34 cellular contexts compared by ENCODE assay signal in the genomic region with DNA sequence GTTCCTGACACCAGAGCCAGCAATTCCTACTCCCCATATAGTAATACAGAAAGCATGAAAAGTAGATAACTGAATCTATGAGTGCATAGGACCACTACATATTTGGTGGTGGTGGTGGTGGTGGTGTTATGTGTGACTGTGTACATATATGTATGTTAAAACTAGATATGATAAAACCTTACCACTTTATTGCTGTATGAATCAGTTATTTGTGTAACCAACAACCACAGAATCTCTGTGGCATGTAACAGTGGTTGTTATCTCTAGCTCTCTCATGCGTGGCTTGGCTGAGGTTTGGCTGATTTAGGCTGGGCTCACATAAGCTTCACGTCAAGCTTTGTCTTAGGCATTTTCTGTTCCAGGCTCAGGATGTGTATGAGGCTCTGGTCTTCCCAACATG. TPM values are rescaled to one million over a fixed set of nuclear protein-coding genes. Genes with fewer than 3 reads are reported as not detected.
DNase-seq lines count a peak whose midpoint lies in the region; ATAC-seq and TF ChIP-seq lines count a peak whose summit lies in the region.
"Had no signal": no experiment of that assay in that cellular context is flagged by ENCODE, and none has a peak within 500 bp of the region (broad histone marks: within the 10 kb centered on the region; RNA-seq: fewer than 3 reads in every experiment).

No MANE protein-coding gene starts in this region.

- peak; percentile 26 for DNase-seq in IMR-90
- DNase-seq in cardiac fibroblast (ENCODE audit: low read depth in 2 of 2): peak; percentile 15 to 29
- no peak for DNase-seq in natural killer cell
- DNase-seq in CD14-positive monocyte (ENCODE audit: low spot score): no peak
- no peak for DNase-seq in esophagus squamous epithelium (lab: John Stamatoyannopoulos, UW)
- DNase-seq: ACHN; activated B cell treated with CpG ODN at 0.5 μM for 24 hours; activated CD4-positive, alpha-beta T cell treated with anti-CD3 and anti-CD28 coated beads, Interleukin-2, amount 10 ng/mL, durations not matched to agents 7 days and 5 days; activated CD8-positive, alpha-beta memory T cell treated with anti-CD3 and anti-CD28 coated beads, Interleukin-2, amount 10 ng/mL, durations not matched to agents 7 days and 5 days; activated naive CD4-positive, alpha-beta T cell; activated naive CD8-positive, alpha-beta T cell treated with anti-CD3 and anti-CD28 coated beads, Interleukin-2, amount 50 U/mL, for 24 hours; activated T-cell treated with anti-CD3 and anti-CD28 coated beads, Interleukin-2, amount 50 U/mL, for 48 hours; BE2C; body of pancreas; COR-L47; dorsolateral prefrontal cortex; GF-D8; glutamatergic neuron; HFFc6; KG1; NCI-H1105 treated with DMSO at 0.1 percent for 48 hours; NCI-H1930; NCI-H2171 treated with DMSO at 0.1 percent for 48 hours; NCI-H524; stimulated activated CD4-positive, alpha-beta T cell treated with anti-CD3 and anti-CD28 coated beads, Interleukin-1b, Interleukin-23, amount 100 ng/mL, for 48 hours; uterus had no signal

- no peak overlapping the region for H3K14ac ChIP-seq in IMR-90 (replicated peaks; ENCODE audit: low read depth, low read length)

- no peak overlapping the region for H3K4ac ChIP-seq in IMR-90 (ENCODE audit: low read depth, low read length)

- H3K4me3 ChIP-seq in BLaER1 treated with 17β-estradiol and CSF1 and Interleukin-3, amounts not matched to agents 10 nM and 100 nM: no peak overlapping the region
- H3K4me3 ChIP-seq in IMR-90 (ENCODE audit: insufficient read depth, low read depth, low read length): no peak overlapping the region
- no peak overlapping the region for H3K4me3 ChIP-seq in cardiac fibroblast (replicated peaks in 1 of 2; ENCODE audit: low read depth in 2 of 2, low read length in 2 of 2)
- H3K4me3 ChIP-seq in esophagus squamous epithelium: no peak overlapping the region
- H3K4me3 ChIP-seq: body of pancreas, dorsolateral prefrontal cortex, right atrium auricular region, smooth muscle cell, uterus had no signal

- TF ChIP-seq CTCF in IMR-90 (conservative IDR thresholded peaks at IDR 0.05; ENCODE audit: low read depth, low read length) (no peak), cardiac fibroblast (IDR thresholded peaks at IDR 0.05; ENCODE audit: low read depth, low read length) (no peak), natural killer cell (IDR thresholded peaks at IDR 0.05) (no peak), CD14-positive monocyte (IDR thresholded peaks at IDR 0.05) (no peak), esophagus squamous epithelium (IDR thresholded peaks at IDR 0.05) (no peak)

- no peak overlapping the region for H2AK5ac ChIP-seq in IMR-90 (ENCODE audit: low read depth, low read length)

- intact Hi-C loops in IMR-90 (cut with micrococcal nuclease) (no loop called here), natural killer cell (cut with micrococcal nuclease) (no loop called here), CD14-positive monocyte (cut with micrococcal nuclease) (no loop called here), esophagus squamous epithelium (cut with DNase I) (no loop called here)

- no peak for TF ChIP-seq POLR2A in IMR-90 (IDR thresholded peaks at IDR 0.05; ENCODE audit: low read depth, low read length)
- TF ChIP-seq POLR2A in esophagus squamous epithelium (IDR thresholded peaks at IDR 0.05): no peak

- H2BK120ac ChIP-seq in IMR-90 (ENCODE audit: low read depth, low read length): no peak overlapping the region

- H4K20me1 ChIP-seq in BLaER1 treated with 17β-estradiol and CSF1 and Interleukin-3, amounts not matched to agents 10 nM and 100 nM: peaks cover 0 to 15% (median 0%) of the 10 kb centered on the region in 11 experiments; a peak in 4 of 22 replicates
- H4K20me1 ChIP-seq in IMR-90 (ENCODE audit: insufficient read depth, low read length): no peaks in the 10 kb centered on the region

- H3K27me3 Mint-ChIP-seq in natural killer cell (ENCODE audit: low read depth in 2 of 2) (no peaks in the 10 kb centered on the region), CD14-positive monocyte (ENCODE audit: low read depth in 3 of 3) (peaks cover 0 to 1% (median 0%) of the 10 kb centered on the region in 3 donors)
- H3K27me3 Mint-ChIP-seq: activated B cell treated with CpG ODN at 0.5 μM for 24 hours; activated CD8-positive, alpha-beta memory T cell treated with anti-CD3 and anti-CD28 coated beads, Interleukin-2, amount 10 ng/mL, durations not matched to agents 7 days and 5 days; activated naive CD8-positive, alpha-beta T cell treated with anti-CD3 and anti-CD28 coated beads, Interleukin-2, amount 50 U/mL, for 24 hours had no signal

- H3K9me3 Mint-ChIP-seq in natural killer cell (no peaks in the 10 kb centered on the region), CD14-positive monocyte (peaks cover 0 to 6% (median 2%) of the 10 kb centered on the region in 7 donors)
- H3K9me3 Mint-ChIP-seq: activated B cell treated with CpG ODN at 0.5 μM for 24 hours; activated CD4-positive, alpha-beta T cell treated with anti-CD3 and anti-CD28 coated beads, Interleukin-2, amount 10 ng/mL, durations not matched to agents 7 days and 5 days; HFFc6 had no signal

- no peak overlapping the region for H2AK9ac ChIP-seq in IMR-90 (replicated peaks; ENCODE audit: low read depth, low read length, poor library complexity)

- H3K4me2 ChIP-seq in BLaER1 treated with 17β-estradiol and CSF1 and Interleukin-3, amounts not matched to agents 10 nM and 100 nM: peak overlapping the region in 7 of 11 experiments; percentile 2 to 37 (median 22); a peak in 7 of 22 replicates
- H3K4me2 ChIP-seq in IMR-90 (ENCODE audit: low read depth, low read length): no peak overlapping the region
- H3K4me2 ChIP-seq: smooth muscle cell had no signal

- no peaks in the 10 kb centered on the region for H3K36me3 Mint-ChIP-seq in natural killer cell
- H3K36me3 Mint-ChIP-seq in CD14-positive monocyte: peaks cover 9 to 12% of the 10 kb centered on the region in 2 donors
- H3K36me3 Mint-ChIP-seq: activated CD8-positive, alpha-beta memory T cell treated with anti-CD3 and anti-CD28 coated beads, Interleukin-2, amount 10 ng/mL, durations not matched to agents 7 days and 5 days; memory B cell had no signal

- no peaks in the 10 kb centered on the region for H3K9me1 ChIP-seq in IMR-90 (ENCODE audit: insufficient read depth, low read length)

- in situ Hi-C loops in IMR-90 (cut with MboI; ENCODE audit: low sequenced_read_pairs): no loop called here

- TF ChIP-seq RAD21 in IMR-90 (IDR thresholded peaks at IDR 0.05; ENCODE audit: low read length): no peak

- no peak overlapping the region for H3K9ac ChIP-seq in BLaER1 treated with 17β-estradiol and CSF1 and Interleukin-3, amounts not matched to agents 10 nM and 100 nM
- no peak overlapping the region for H3K9ac ChIP-seq in IMR-90 (ENCODE audit: low read depth, low read length)
- H3K9ac ChIP-seq: parathyroid adenoma had no signal

- WGBS in IMR-90 (ENCODE audit: extremely low coverage in 2 of 2, insufficient read length in 1 of 2), 2 experiments: 100% methylated on average over 1 of the region's 2 CpGs; no CpG with 5 or more reads in 1 of the 2 experiments
- WGBS in esophagus squamous epithelium, 2 donors: 85 to 86% methylated on average over 2 of the region's 2 CpGs

- H4K5ac ChIP-seq in IMR-90 (ENCODE audit: low read depth, low read length): no peak overlapping the region

- ATAC-seq in IMR-90 (ENCODE audit: low read depth): no peak
- peak in 2 of 3 donors; percentile 21 to 58 for ATAC-seq in natural killer cell
- no peak for ATAC-seq in GM18861 (IDR thresholded peaks at IDR 0.05; ENCODE audit: unreplicated experiment)
- ATAC-seq: activated CD8-positive, alpha-beta memory T cell treated with anti-CD3 and anti-CD28 coated beads, Interleukin-2, amount 10 ng/mL, durations not matched to agents 7 days and 5 days; activated naive CD8-positive, alpha-beta T cell treated with anti-CD3 and anti-CD28 coated beads, Interleukin-2, amount 50 U/mL, for 24 hours; body of pancreas; left lobe of liver had no signal

- BruUV-seq in IMR-90 (replicated peaks; lab: Mats Ljungman, UMichigan): no TSS peak

- peaks cover 2 to 9% (median 7%) of the 10 kb centered on the region in 11 experiments; a peak in 19 of 22 replicates for H3K9me3 ChIP-seq in BLaER1 treated with 17β-estradiol and CSF1 and Interleukin-3, amounts not matched to agents 10 nM and 100 nM (replicated peaks in 1 of 11)
- H3K9me3 ChIP-seq in IMR-90 (ENCODE audit: control insufficient read depth, insufficient read depth, low read length): no peaks in the 10 kb centered on the region
- no peaks in the 10 kb centered on the region for H3K9me3 ChIP-seq in esophagus squamous epithelium
- H3K9me3 ChIP-seq: BE2C, body of pancreas, right atrium auricular region, uterus had no signal

- dilution Hi-C loops in IMR-90 (cut with HindIII; ENCODE audit: low sequenced_read_pairs, unreplicated experiment): no loop called here

- H3K4me3 Mint-ChIP-seq in natural killer cell: no peak overlapping the region
- H3K4me3 Mint-ChIP-seq in CD14-positive monocyte: no peak overlapping the region
- H3K4me3 Mint-ChIP-seq: activated B cell treated with CpG ODN at 0.5 μM for 24 hours; activated CD4-positive, alpha-beta T cell treated with anti-CD3 and anti-CD28 coated beads, Interleukin-2, amount 10 ng/mL, durations not matched to agents 7 days and 5 days; activated CD8-positive, alpha-beta memory T cell treated with anti-CD3 and anti-CD28 coated beads, Interleukin-2, amount 10 ng/mL, durations not matched to agents 7 days and 5 days; activated naive CD8-positive, alpha-beta T cell treated with anti-CD3 and anti-CD28 coated beads, Interleukin-2, amount 50 U/mL, for 24 hours; HFFc6; memory B cell; stimulated activated naive CD8-positive, alpha-beta T cell treated with anti-CD3 and anti-CD28 coated beads, Interleukin-15, Interleukin-2, amounts not matched to agents 100 ng/mL and 50 ng/mL, for 24 hours had no signal

- no peak overlapping the region for H3K23ac ChIP-seq in IMR-90 (ENCODE audit: low read depth, low read length)

- no peak overlapping the region for H3K27ac Mint-ChIP-seq in natural killer cell
- H3K27ac Mint-ChIP-seq in CD14-positive monocyte: no peak overlapping the region
- H3K27ac Mint-ChIP-seq: activated B cell treated with CpG ODN at 0.5 μM for 24 hours; activated CD4-positive, alpha-beta T cell treated with anti-CD3 and anti-CD28 coated beads, Interleukin-2, amount 10 ng/mL, durations not matched to agents 7 days and 5 days; activated CD8-positive, alpha-beta memory T cell treated with anti-CD3 and anti-CD28 coated beads, Interleukin-2, amount 10 ng/mL, durations not matched to agents 7 days and 5 days; activated naive CD8-positive, alpha-beta T cell treated with anti-CD3 and anti-CD28 coated beads, Interleukin-2, amount 50 U/mL, for 24 hours; HFFc6; memory B cell; stimulated activated naive CD8-positive, alpha-beta T cell treated with anti-CD3 and anti-CD28 coated beads, Interleukin-15, Interleukin-2, amounts not matched to agents 100 ng/mL and 50 ng/mL, for 24 hours had no signal

- H3K18ac ChIP-seq in IMR-90 (ENCODE audit: low read depth, low read length): peak overlapping the region; percentile 36; the same call in 1 of the 2 replicates

- no peak overlapping the region for H2AFZ ChIP-seq in IMR-90 (replicated peaks; ENCODE audit: low read length, poor library complexity)
- H2AFZ ChIP-seq: parathyroid adenoma had no signal

- no peak overlapping the region for H3K56ac ChIP-seq in IMR-90 (ENCODE audit: extremely low read depth, insufficient read depth, low read length)

- H3K36me3 ChIP-seq in BLaER1 treated with 17β-estradiol and CSF1 and Interleukin-3, amounts not matched to agents 10 nM and 100 nM: peaks cover 0 to 7% (median 0%) of the 10 kb centered on the region in 11 experiments; a peak in 4 of 22 replicates
- H3K36me3 ChIP-seq in IMR-90 (ENCODE audit: control insufficient read depth, insufficient read depth, low read length) (no peaks in the 10 kb centered on the region), esophagus squamous epithelium (no peaks in the 10 kb centered on the region)
- H3K36me3 ChIP-seq: BE2C, right atrium auricular region, uterus had no signal

- H3K4me1 ChIP-seq in BLaER1 treated with 17β-estradiol and CSF1 and Interleukin-3, amounts not matched to agents 10 nM and 100 nM: peaks cover 0 to 12% (median 3%) of the 10 kb centered on the region in 10 experiments; a peak in 8 of 20 replicates
- no peaks in the 10 kb centered on the region; the same call in 1 of the 2 replicates for H3K4me1 ChIP-seq in IMR-90 (ENCODE audit: control insufficient read depth, insufficient read depth, low read length)
- H3K4me1 ChIP-seq in esophagus squamous epithelium: no peaks in the 10 kb centered on the region
- H3K4me1 ChIP-seq: uterus had no signal

- H2BK15ac ChIP-seq in IMR-90 (ENCODE audit: low read depth, low read length): no peak overlapping the region

- H3K4me1 Mint-ChIP-seq in natural killer cell: peaks cover 36 to 38% of the 10 kb centered on the region in 2 donors
- H3K4me1 Mint-ChIP-seq in CD14-positive monocyte: peaks cover 3% of the 10 kb centered on the region
- H3K4me1 Mint-ChIP-seq: activated B cell treated with CpG ODN at 0.5 μM for 24 hours; activated CD4-positive, alpha-beta T cell treated with anti-CD3 and anti-CD28 coated beads, Interleukin-2, amount 10 ng/mL, durations not matched to agents 7 days and 5 days; activated CD8-positive, alpha-beta memory T cell treated with anti-CD3 and anti-CD28 coated beads, Interleukin-2, amount 10 ng/mL, durations not matched to agents 7 days and 5 days; activated naive CD8-positive, alpha-beta T cell treated with anti-CD3 and anti-CD28 coated beads, Interleukin-2, amount 50 U/mL, for 24 hours; memory B cell had no signal

- H4K8ac ChIP-seq in IMR-90 (ENCODE audit: low read depth in 2 of 2, low read length in 2 of 2): no peak overlapping the region

- CTCF ChIA-PET in IMR-90 (lab: Yijun Ruan, JAX): no interaction called here

- H2BK20ac ChIP-seq in IMR-90 (ENCODE audit: low read depth, low read length): no peak overlapping the region

- H2BK5ac ChIP-seq in IMR-90 (ENCODE audit: low read depth, low read length, poor library complexity, severe bottlenecking): no peak overlapping the region

- H3K27ac ChIP-seq in BLaER1 treated with 17β-estradiol and CSF1 and Interleukin-3, amounts not matched to agents 10 nM and 100 nM: no peak overlapping the region
- H3K27ac ChIP-seq in IMR-90 (ENCODE audit: insufficient read depth, low read length) (no peak overlapping the region), esophagus squamous epithelium (no peak overlapping the region)
- H3K27ac ChIP-seq: body of pancreas, dorsolateral prefrontal cortex, parathyroid adenoma, right atrium auricular region, uterus had no signal

- peaks cover 8 to 9% of the 10 kb centered on the region in 2 experiments for H3K79me1 ChIP-seq in IMR-90 (ENCODE audit: low read depth in 1 of 2, low read length in 2 of 2)

- no peak overlapping the region for H4K91ac ChIP-seq in IMR-90 (ENCODE audit: insufficient read depth, low read depth, low read length)

- POLR2A ChIA-PET in IMR-90 (lab: Charles Lee; ENCODE audit: unreplicated experiment): no interaction called here

- H3K27me3 ChIP-seq in BLaER1 treated with 17β-estradiol and CSF1 and Interleukin-3, amounts not matched to agents 10 nM and 100 nM: 0 out of 22 replicates have a peak, but pooled peaks cover 0 to 8% (median 0%) of the 10 kb centered on the region in 11 experiments
- H3K27me3 ChIP-seq in IMR-90 (ENCODE audit: control insufficient read depth, insufficient read depth, low read length): no peaks in the 10 kb centered on the region
- no peaks in the 10 kb centered on the region for H3K27me3 ChIP-seq in esophagus squamous epithelium
- H3K27me3 ChIP-seq: BE2C, body of pancreas, dorsolateral prefrontal cortex, right atrium auricular region, uterus had no signal

RNA-seq across cellular contexts. Expression of a gene that starts 55.7 kb away (rescaled TPM):
- total RNA-seq in IMR-90 (2012; rRNA removed) (16.1 and 17.5 TPM in 2 replicates), natural killer cell (10 to 100 TPM; 48.7 to 66.2 (median 57.7) TPM), esophagus squamous epithelium (10 to 100 TPM in 1 of 4 donors, 1 to 10 TPM in 3; 1.9 to 20.4 (median 5.0) TPM)
- polyA plus RNA-seq in IMR-90 (2012; rRNA removed) (4.4 and 5.6 TPM in 2 replicates), CD14-positive monocyte (10 to 100 TPM in 1 of 2 donors, 1 to 10 TPM in 1; 8.6 to 13.2 TPM)
- polyA plus RNA-seq in IMR-90 (2012; cell fraction: cytosol; rRNA removed): 2.1 and 2.3 TPM in 2 replicates
- 1.3 and 5.0 TPM in 2 replicates for polyA plus RNA-seq in IMR-90 (2012; cell fraction: nucleus; rRNA removed; ENCODE audit: low replicate concordance)

Comparison
In these comparisons a context has a peak if more than half of its experiments do, and no peak if none do; other contexts are left out.
1. ATAC-seq: peak in natural killer cell (2 of 3); none in IMR-90 (single experiment) and GM18861 (single experiment).
2. DNase-seq: peak in IMR-90 (single experiment) and cardiac fibroblast (2 of 2); none in natural killer cell (single experiment), CD14-positive monocyte (single experiment) and esophagus squamous epithelium (single experiment).